ENCODE assay signal across 21 cellular contexts in genomic region chr14:52354257-52354656, GRCh38. TPM values are rescaled to one million over a fixed set of nuclear protein-coding genes. Genes with fewer than 3 reads are reported as not detected.
DNase-seq lines count a peak whose midpoint lies in the region; ATAC-seq and TF ChIP-seq lines count a peak whose summit lies in the region.
"Had no signal": no experiment of that assay in that cellular context is flagged by ENCODE, and none has a peak within 500 bp of the region (broad histone marks: within the 10 kb centered on the region; RNA-seq: fewer than 3 reads in every experiment).

No MANE protein-coding gene starts in this region.

- H3K27me3 ChIP-seq in spleen (replicated peaks in 1 of 7): peaks cover 0 to 32% (median 0%) of the 10 kb centered on the region in 7 donors
- no peaks in the 10 kb centered on the region for H3K27me3 ChIP-seq in MM.1S (replicated peaks; ENCODE audit: insufficient read depth, low read length)
- H3K27me3 ChIP-seq: MG63 had no signal

- no peaks in the 10 kb centered on the region for H3F3A ChIP-seq in MM.1S (ENCODE audit: insufficient read depth, low read length)

- TF ChIP-seq CTCF in spleen (IDR thresholded peaks at IDR 0.05 in 8 of 11, conservative IDR thresholded peaks at IDR 0.05 in 3 of 11): no peak
- no peak for TF ChIP-seq CTCF in MM.1S (IDR thresholded peaks at IDR 0.05; ENCODE audit: low read length)

- peaks cover 10% of the 10 kb centered on the region for H3K9me3 Mint-ChIP-seq in activated naive CD8-positive, alpha-beta T cell treated with anti-CD3 and anti-CD28 coated beads, Interleukin-2, amount 10 ng/mL, durations not matched to agents 7 days and 5 days
- peaks cover 9% of the 10 kb centered on the region for H3K9me3 Mint-ChIP-seq in activated naive CD8-positive, alpha-beta T cell treated with anti-CD3 and anti-CD28 coated beads, Interleukin-2, amount 50 U/mL, for 24 hours
- H3K9me3 Mint-ChIP-seq: dendritic cell treated with granulocyte-macrophage colony-stimulating factor and Interleukin-4, amounts not matched to agents 40 ng/mL and 50 ng/mL, for 4 days had no signal

- peaks cover 59% of the 10 kb centered on the region for H3K4me1 Mint-ChIP-seq in activated naive CD8-positive, alpha-beta T cell treated with anti-CD3 and anti-CD28 coated beads, Interleukin-2, amount 10 ng/mL, durations not matched to agents 7 days and 5 days
- H3K4me1 Mint-ChIP-seq in activated naive CD8-positive, alpha-beta T cell treated with anti-CD3 and anti-CD28 coated beads, Interleukin-2, amount 50 U/mL, for 24 hours: peaks cover 67% of the 10 kb centered on the region
- H3K4me1 Mint-ChIP-seq in T-helper 17 cell: peaks cover 38% of the 10 kb centered on the region
- H3K4me1 Mint-ChIP-seq: WTC11 had no signal

- no peak for TF ChIP-seq POLR2A in spleen (IDR thresholded peaks at IDR 0.05)

- H3K36me3 ChIP-seq in spleen (no peaks in the 10 kb centered on the region), MM.1S (replicated peaks; ENCODE audit: insufficient read depth, low read length) (no peaks in the 10 kb centered on the region)
- H3K36me3 ChIP-seq: MG63 had no signal

- H4K20me1 ChIP-seq in MM.1S (ENCODE audit: insufficient read depth, low read length): no peaks in the 10 kb centered on the region

- H2AFZ ChIP-seq in MM.1S (ENCODE audit: low read length): no peak overlapping the region

- DNase-seq in activated naive CD8-positive, alpha-beta T cell treated with anti-CD3 and anti-CD28 coated beads, Interleukin-2, amount 10 ng/mL, durations not matched to agents 7 days and 5 days: no peak
- no peak for DNase-seq in activated naive CD8-positive, alpha-beta T cell treated with anti-CD3 and anti-CD28 coated beads, Interleukin-2, amount 50 U/mL, for 24 hours
- no peak for DNase-seq in T-helper 17 cell
- DNase-seq in fibroblast of peridontal ligament (ENCODE audit: extremely low read depth): peak; percentile 42
- DNase-seq in spleen: no peak
- DNase-seq in MM.1S: no peak
- DNase-seq in activated effector memory CD4-positive, alpha-beta T cell treated with Interleukin-2 at 50 U/mL for 16 hours: no peak
- DNase-seq: activated gamma-delta T cell treated with Interleukin-2 at 50 U/mL for 16 hours; aorta; glutamatergic neuron; NCI-H1694 treated with DMSO at 0.1 percent for 48 hours; NCI-H226; NK-92 treated with Interleukin-12 subunit alpha and Interleukin-12 subunit beta, amount 100 ng/mL, for 24 hours; posterior cingulate gyrus; RPMI8226; stimulated activated CD4-positive, alpha-beta T cell treated with anti-CD3 and anti-CD28 coated beads, Interleukin-4, amount 100 ng/mL, for 24 hours had no signal

- peak overlapping the region; percentile 80 for H3K27ac Mint-ChIP-seq in activated naive CD8-positive, alpha-beta T cell treated with anti-CD3 and anti-CD28 coated beads, Interleukin-2, amount 10 ng/mL, durations not matched to agents 7 days and 5 days
- H3K27ac Mint-ChIP-seq in activated naive CD8-positive, alpha-beta T cell treated with anti-CD3 and anti-CD28 coated beads, Interleukin-2, amount 50 U/mL, for 24 hours: no peak overlapping the region
- peak overlapping the region; percentile 93 for H3K27ac Mint-ChIP-seq in T-helper 17 cell
- H3K27ac Mint-ChIP-seq: dendritic cell treated with granulocyte-macrophage colony-stimulating factor and Interleukin-4, amounts not matched to agents 40 ng/mL and 50 ng/mL, for 4 days; WTC11 had no signal

- H3K79me2 ChIP-seq in MM.1S (ENCODE audit: low read length): no peaks in the 10 kb centered on the region

- peaks cover 36% of the 10 kb centered on the region for H3K36me3 Mint-ChIP-seq in activated naive CD8-positive, alpha-beta T cell treated with anti-CD3 and anti-CD28 coated beads, Interleukin-2, amount 10 ng/mL, durations not matched to agents 7 days and 5 days
- H3K36me3 Mint-ChIP-seq in activated naive CD8-positive, alpha-beta T cell treated with anti-CD3 and anti-CD28 coated beads, Interleukin-2, amount 50 U/mL, for 24 hours (ENCODE audit: low read depth): peaks cover 2% of the 10 kb centered on the region
- no peaks in the 10 kb centered on the region for H3K36me3 Mint-ChIP-seq in T-helper 17 cell (ENCODE audit: low read depth)
- H3K36me3 Mint-ChIP-seq: WTC11 had no signal

- no peaks in the 10 kb centered on the region for H3K27me3 Mint-ChIP-seq in activated naive CD8-positive, alpha-beta T cell treated with anti-CD3 and anti-CD28 coated beads, Interleukin-2, amount 10 ng/mL, durations not matched to agents 7 days and 5 days
- H3K27me3 Mint-ChIP-seq in activated naive CD8-positive, alpha-beta T cell treated with anti-CD3 and anti-CD28 coated beads, Interleukin-2, amount 50 U/mL, for 24 hours: no peaks in the 10 kb centered on the region
- no peaks in the 10 kb centered on the region for H3K27me3 Mint-ChIP-seq in T-helper 17 cell

- no peaks in the 10 kb centered on the region for H3K9me3 ChIP-seq in T-helper 17 cell (ENCODE audit: control insufficient read depth, low read length, poor library complexity, severe bottlenecking)
- no peaks in the 10 kb centered on the region for H3K9me3 ChIP-seq in spleen
- no peaks in the 10 kb centered on the region for H3K9me3 ChIP-seq in MM.1S (replicated peaks; ENCODE audit: insufficient read depth, low read length)
- H3K9me3 ChIP-seq: MG63 had no signal

- H3K9ac ChIP-seq in MM.1S (ENCODE audit: low read length): no peak overlapping the region

- no peaks in the 10 kb centered on the region for H3K9me2 ChIP-seq in MM.1S (replicated peaks; ENCODE audit: insufficient read depth, low read length)

- intact Hi-C loops in spleen (cut with DNase I; ENCODE audit: low total_unique reads): no loop called here

- H3K4me3 ChIP-seq in spleen (no peak overlapping the region), MM.1S (ENCODE audit: low read length) (no peak overlapping the region)
- H3K4me3 ChIP-seq: MG63, skin epidermis had no signal

- H3K27ac ChIP-seq in spleen: peak overlapping the region in 6 of 8 donors; percentile 23 to 83 (median 67)
- H3K27ac ChIP-seq in MM.1S (ENCODE audit: low read length): no peak overlapping the region

- H3K4me3 Mint-ChIP-seq in activated naive CD8-positive, alpha-beta T cell treated with anti-CD3 and anti-CD28 coated beads, Interleukin-2, amount 10 ng/mL, durations not matched to agents 7 days and 5 days: no peak overlapping the region
- H3K4me3 Mint-ChIP-seq in activated naive CD8-positive, alpha-beta T cell treated with anti-CD3 and anti-CD28 coated beads, Interleukin-2, amount 50 U/mL, for 24 hours: no peak overlapping the region
- H3K4me3 Mint-ChIP-seq in T-helper 17 cell: no peak overlapping the region
- H3K4me3 Mint-ChIP-seq: dendritic cell treated with granulocyte-macrophage colony-stimulating factor and Interleukin-4, amounts not matched to agents 40 ng/mL and 50 ng/mL, for 4 days; WTC11 had no signal

- no peak for ATAC-seq in activated naive CD8-positive, alpha-beta T cell treated with anti-CD3 and anti-CD28 coated beads, Interleukin-2, amount 10 ng/mL, durations not matched to agents 7 days and 5 days (ENCODE audit: low read depth)
- ATAC-seq in activated naive CD8-positive, alpha-beta T cell treated with anti-CD3 and anti-CD28 coated beads, Interleukin-2, amount 50 U/mL, for 24 hours: no peak
- ATAC-seq in T-helper 17 cell: no peak
- no peak for ATAC-seq in GM19455 (IDR thresholded peaks at IDR 0.05; ENCODE audit: unreplicated experiment)
- ATAC-seq: WTC11 had no signal

- POLR2A ChIA-PET in activated naive CD8-positive, alpha-beta T cell treated with anti-CD3 and anti-CD28 coated beads, Interleukin-2, amount 10 ng/mL, durations not matched to agents 7 days and 5 days (lab: Charles Lee): interaction anchor here (6.8 kb wide), 1 partner anchor 38 kb away, joined by 225 read pairs; the partner anchor contains the start of gene PTGER2

- H3K4me1 ChIP-seq in spleen (peaks cover 0 to 58% (median 23%) of the 10 kb centered on the region in 6 donors), MM.1S (ENCODE audit: low read length) (no peaks in the 10 kb centered on the region)

- H3K4me2 ChIP-seq in MM.1S (ENCODE audit: low read depth, low read length): no peak overlapping the region

RNA-seq across cellular contexts. Expression of gene PTGER2, which starts 40.1 kb away (rescaled TPM):
- total RNA-seq in activated naive CD8-positive, alpha-beta T cell treated with anti-CD3 and anti-CD28 coated beads, Interleukin-2, amount 10 ng/mL, durations not matched to agents 7 days and 5 days: 100 to 1,000 TPM; 115 to 119 TPM
- total RNA-seq in T-helper 17 cell (10 to 100 TPM; 40.5 to 52.1 TPM), spleen (10 to 100 TPM; 13.2 to 44.7 (median 16.2) TPM)
- polyA plus RNA-seq in spleen: 1 to 10 TPM; 1.5 to 3.0 (median 2.8) TPM
